In the genomic region with DNA sequence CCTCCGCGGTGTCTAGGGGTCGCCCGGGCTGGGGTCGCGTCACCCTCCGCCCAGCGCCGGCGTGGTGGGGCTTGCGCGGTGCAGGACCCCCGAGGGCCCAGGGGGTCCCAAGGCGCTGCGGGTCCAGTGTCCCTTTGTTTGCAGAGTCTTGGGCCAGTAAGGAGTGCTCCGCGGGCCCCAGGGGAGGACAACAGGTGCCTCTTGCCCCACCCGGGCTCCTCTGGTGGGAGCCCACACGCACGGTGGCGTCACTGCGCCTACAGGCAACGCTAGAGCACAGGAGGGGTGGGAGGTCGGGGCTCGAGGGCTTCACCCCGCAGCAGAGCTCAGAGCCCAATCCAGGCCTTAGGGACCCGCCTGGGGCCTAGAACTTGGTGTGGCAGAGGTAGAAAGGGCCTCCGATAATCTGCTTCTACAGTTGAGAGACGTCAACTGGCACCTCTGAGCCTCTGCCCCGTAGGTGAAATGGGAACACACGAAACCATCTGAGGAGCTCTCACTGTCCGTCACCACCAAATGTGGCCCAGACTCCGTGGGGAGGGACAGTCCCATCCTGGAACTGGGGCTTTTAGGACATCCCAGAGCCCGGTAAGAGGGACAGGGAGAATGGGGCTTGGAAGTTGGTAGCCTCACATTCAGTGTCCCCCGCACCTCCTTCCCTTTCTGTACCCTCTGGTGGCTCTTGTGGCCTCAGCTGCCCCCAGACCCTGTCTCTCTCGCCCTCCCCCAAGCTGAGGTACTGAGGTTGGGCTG, we compare ENCODE assay signal across 8 cellular contexts. TPM values are rescaled to one million over a fixed set of nuclear protein-coding genes. Genes with fewer than 3 reads are reported as not detected.
DNase-seq lines count a peak whose midpoint lies in the region; ATAC-seq and TF ChIP-seq lines count a peak whose summit lies in the region.

No MANE protein-coding gene starts in this region.

- peak; percentile 49 for DNase-seq in activated T-cell treated with anti-CD3 and anti-CD28 coated beads for 1 hour (ENCODE audit: low read depth)
- no peak for DNase-seq in esophagus squamous epithelium (lab: John Stamatoyannopoulos, UW)
- DNase-seq in posterior vena cava (ENCODE audit: low spot score), result peak; percentile 86
- no peak for DNase-seq in NCI-H510A treated with DMSO at 0.1 percent for 48 hours (lab: John Stamatoyannopoulos, UW)
- DNase-seq in omental fat pad (ENCODE audit: low spot score), result no peak

- H3K27me3 ChIP-seq in esophagus squamous epithelium, result peaks cover 0 to 68% (median 0%) of the 10 kb centered on the region in 4 donors

- no peak for TF ChIP-seq CTCF in esophagus squamous epithelium (IDR thresholded peaks at IDR 0.05)
- no peak for TF ChIP-seq CTCF in omental fat pad (IDR thresholded peaks at IDR 0.05)

- WGBS in esophagus squamous epithelium, 2 donors, result 18 to 53% methylated on average over 5 to 14 of the region's 36 CpGs

- intact Hi-C loops in esophagus squamous epithelium (cut with DNase I) (loop anchor here (10.0 kb wide), 1 partner anchor 227 kb away; a partner anchor contains a TSS), posterior vena cava (cut with DNase I) (no loop called here)

- H3K36me3 ChIP-seq in esophagus squamous epithelium, result peaks cover 0 to 7% (median 0%) of the 10 kb centered on the region in 3 donors

- peak overlapping the region; percentile 66 to 96 (median 88) for H3K4me3 ChIP-seq in esophagus squamous epithelium

- no peaks in the 10 kb centered on the region for H3K9me3 ChIP-seq in esophagus squamous epithelium

- peaks cover 35 to 95% (median 72%) of the 10 kb centered on the region in 3 donors for H3K4me1 ChIP-seq in esophagus squamous epithelium

- no peak for TF ChIP-seq POLR2A in esophagus squamous epithelium (IDR thresholded peaks at IDR 0.05)

- ATAC-seq in HG03159 (IDR thresholded peaks at IDR 0.05; ENCODE audit: unreplicated experiment) (peak; percentile 6), HG03460 (IDR thresholded peaks at IDR 0.05; ENCODE audit: unreplicated experiment) (no peak), omental fat pad (ENCODE audit: low FRiP score) (no peak), GM21717 (IDR thresholded peaks at IDR 0.05; ENCODE audit: unreplicated experiment) (no peak)

- H3K27ac ChIP-seq in esophagus squamous epithelium, result peak overlapping the region; percentile 93 to 99 (median 96)

RNA-seq across cellular contexts. Expression of a gene that starts 1.4 kb away (rescaled TPM):
- 10 to 100 TPM in 1 of 4 donors, 1 to 10 TPM in 3; 2.8 to 25.9 (median 5.7) TPM for total RNA-seq in esophagus squamous epithelium
- total RNA-seq in posterior vena cava, result 100 to 1,000 TPM in 1 of 2 donors, 10 to 100 TPM in 1; 67.4 to 179 TPM
- 10 to 100 TPM; 26.2 to 79.7 (median 41.8) TPM for total RNA-seq in omental fat pad

RNA-seq across cellular contexts. Expression of a gene that starts 32.8 kb away (rescaled TPM):
- total RNA-seq in esophagus squamous epithelium (not detected), posterior vena cava (under 1 TPM in 1 of 2 donors, not detected in 1; 0.14 TPM), omental fat pad (under 1 TPM in 1 of 4 donors, not detected in 3; 0.56 TPM)

Comparison
In these comparisons a context has a peak if more than half of its experiments do, and no peak if none do; other contexts are left out.
1. DNase-seq: peak in activated T-cell treated with anti-CD3 and anti-CD28 coated beads for 1 hour (single experiment) and posterior vena cava (single experiment); none in esophagus squamous epithelium (single experiment), NCI-H510A treated with DMSO at 0.1 percent for 48 hours (single experiment) and omental fat pad (single experiment).